ENCODE assay signal across 19 cellular contexts in the genomic region with DNA sequence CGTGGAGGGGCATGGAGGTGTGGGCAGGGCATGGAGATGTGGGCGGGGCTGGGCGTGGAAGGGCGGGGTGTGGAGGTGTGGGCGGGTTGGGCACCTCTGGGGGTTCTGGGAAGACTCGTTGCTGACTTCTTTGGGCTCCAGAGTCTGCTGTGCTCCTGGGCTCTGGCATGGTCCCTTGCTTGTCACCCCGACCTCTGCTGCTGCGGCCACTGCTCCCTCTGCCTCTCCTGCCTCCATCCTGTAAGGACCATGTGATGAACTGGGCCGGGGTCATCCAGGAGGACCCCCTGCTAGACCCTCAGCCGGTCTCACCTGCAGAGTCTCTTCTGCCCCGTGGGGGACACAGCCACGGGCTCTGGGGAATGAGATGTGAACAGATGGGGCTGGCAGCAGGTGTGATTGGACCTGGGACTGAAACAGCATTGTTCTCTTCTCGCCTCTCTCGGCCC.
"Had no signal": no experiment of that assay in that cellular context is flagged by ENCODE, and none has a peak within 500 bp of the region (broad histone marks: within the 10 kb centered on the region; RNA-seq: fewer than 3 reads in every experiment).

No MANE protein-coding gene starts in this region.

- H3K27me3 Mint-ChIP-seq: activated CD4-positive, alpha-beta T cell treated with anti-CD3 and anti-CD28 coated beads, Interleukin-2, amount 10 ng/mL, durations not matched to agents 7 days and 5 days had no signal

- H3K36me3 Mint-ChIP-seq: activated CD8-positive, alpha-beta memory T cell treated with anti-CD3 and anti-CD28 coated beads, Interleukin-2, amount 10 ng/mL, durations not matched to agents 7 days and 5 days; mesothelial cell of epicardium; WTC11 had no signal

- H3K27me3 ChIP-seq: colonic mucosa, tibial artery had no signal

- ATAC-seq: activated CD8-positive, alpha-beta memory T cell treated with anti-CD3 and anti-CD28 coated beads, Interleukin-2, amount 10 ng/mL, durations not matched to agents 7 days and 5 days; SK-N-SH treated with all-trans-retinoic acid at 6 μM for 48 hours; stimulated activated naive CD8-positive, alpha-beta T cell treated with anti-CD3 and anti-CD28 coated beads, Interleukin-15, amount 100 ng/mL, for 72 hours; WTC11 had no signal

- H3K9me3 Mint-ChIP-seq: activated CD4-positive, alpha-beta T cell treated with anti-CD3 and anti-CD28 coated beads, Interleukin-2, amount 10 ng/mL, durations not matched to agents 7 days and 5 days; mesothelial cell of epicardium; stimulated activated naive CD8-positive, alpha-beta T cell treated with anti-CD3 and anti-CD28 coated beads, Interleukin-15, amount 100 ng/mL, for 72 hours; T-helper 1 cell treated with Interleukin-12 subunit alpha and Interleukin-12 subunit beta and Interleukin-4 antibody, amounts not matched to agents 30 μg/mL and 1 μg/mL, for 36 hours; WTC11 had no signal

- H3K4me1 Mint-ChIP-seq: mesothelial cell of epicardium, WTC11 had no signal

- H3K4me1 ChIP-seq: colonic mucosa, foreskin keratinocyte had no signal

- H3K9me3 ChIP-seq: colonic mucosa, neutrophil, sigmoid colon, tibial artery, vagina had no signal

- H3K4me3 ChIP-seq: cardiac muscle cell, colonic mucosa, sigmoid colon, tibial artery, vagina had no signal

- H3K27ac Mint-ChIP-seq: activated CD4-positive, alpha-beta T cell treated with anti-CD3 and anti-CD28 coated beads, Interleukin-2, amount 10 ng/mL, durations not matched to agents 7 days and 5 days; activated CD8-positive, alpha-beta memory T cell treated with anti-CD3 and anti-CD28 coated beads, Interleukin-2, amount 10 ng/mL, durations not matched to agents 7 days and 5 days; mesothelial cell of epicardium; stimulated activated naive CD8-positive, alpha-beta T cell treated with anti-CD3 and anti-CD28 coated beads, Interleukin-15, amount 100 ng/mL, for 72 hours; T-helper 1 cell treated with Interleukin-12 subunit alpha and Interleukin-12 subunit beta and Interleukin-4 antibody, amounts not matched to agents 30 μg/mL and 1 μg/mL, for 36 hours; WTC11 had no signal

- H3K36me3 ChIP-seq: cardiac muscle cell, colonic mucosa, neutrophil, vagina had no signal

- H3K27ac ChIP-seq: cardiac muscle cell, colonic mucosa, foreskin keratinocyte, neutrophil, sigmoid colon, tibial artery, vagina had no signal

- H3K4me3 Mint-ChIP-seq: activated CD4-positive, alpha-beta T cell treated with anti-CD3 and anti-CD28 coated beads, Interleukin-2, amount 10 ng/mL, durations not matched to agents 7 days and 5 days; activated CD8-positive, alpha-beta memory T cell treated with anti-CD3 and anti-CD28 coated beads, Interleukin-2, amount 10 ng/mL, durations not matched to agents 7 days and 5 days; mesothelial cell of epicardium; stimulated activated naive CD8-positive, alpha-beta T cell treated with anti-CD3 and anti-CD28 coated beads, Interleukin-15, amount 100 ng/mL, for 72 hours; T-helper 1 cell treated with Interleukin-12 subunit alpha and Interleukin-12 subunit beta and Interleukin-4 antibody, amounts not matched to agents 30 μg/mL and 1 μg/mL, for 36 hours; WTC11 had no signal

- DNase-seq: activated CD4-positive, alpha-beta T cell treated with anti-CD3 and anti-CD28 coated beads, Interleukin-2, amount 10 ng/mL, durations not matched to agents 7 days and 5 days; activated CD8-positive, alpha-beta memory T cell treated with anti-CD3 and anti-CD28 coated beads, Interleukin-2, amount 10 ng/mL, durations not matched to agents 7 days and 5 days; activated gamma-delta T cell treated with Interleukin-2 at 50 U/mL for 16 hours; activated T-cell treated with anti-CD3 and anti-CD28 coated beads, Interleukin-2, amount 50 U/mL, for 48 hours; colonic mucosa; islet precursor cell; sigmoid colon; stimulated activated CD4-positive, alpha-beta T cell treated with anti-CD3 and anti-CD28 coated beads, Interleukin-12 subunit alpha, Interleukin-12 subunit beta, amount 100 ng/mL, for 4 hours; stimulated activated CD4-positive, alpha-beta T cell treated with anti-CD3 and anti-CD28 coated beads, Interleukin-4, amount 100 ng/mL, for 4 hours; stimulated activated naive CD8-positive, alpha-beta T cell treated with anti-CD3 and anti-CD28 coated beads, Interleukin-15, amount 100 ng/mL, for 72 hours had no signal
